ENCODE assay signal across 1 cellular context in genomic region chr22:36244522-36245391, GRCh38.
TF ChIP-seq lines count a peak whose summit lies in the region.

No MANE protein-coding gene starts in this region.

TF ChIP-seq in SK-N-SH, 30 proteins besides CTCF, POLR2A, EP300 and RAD21 (continued from another document):
- no peak for TF ChIP-seq REST (IDR thresholded peaks at IDR 0.05; ENCODE audit: low read depth, low read length)
- no peak for TF ChIP-seq USF2 (IDR thresholded peaks at IDR 0.05; ENCODE audit: borderline replicate concordance, low read depth, low read length)
- no peak for TF ChIP-seq MEF2A (IDR thresholded peaks at IDR 0.05; ENCODE audit: borderline replicate concordance, low read depth)
- TF ChIP-seq MXI1 (IDR thresholded peaks at IDR 0.05; ENCODE audit: low read depth, low read length), result no peak
- TF ChIP-seq POLR2AphosphoS5 (IDR thresholded peaks at IDR 0.05; ENCODE audit: low read depth, low read length), result no peak
TF ChIP-seq in SK-N-SH: peak in this region for 0.
